In genomic region chr10:102502029-102502336, GRCh38 we compare ENCODE assay signal across 8 cellular contexts. TPM values are rescaled to one million over a fixed set of nuclear protein-coding genes. Genes with fewer than 3 reads are reported as not detected.
A peak's percentile ranks its signal among the peaks of the same experiment; 100 is the strongest.
DNase-seq lines count a peak whose midpoint lies in the region; ATAC-seq and FAIRE-seq lines count a peak whose summit lies in the region.

No MANE protein-coding gene starts in this region.

- peaks cover 4% of the 10 kb centered on the region for H3K4me1 ChIP-seq in mesendoderm (ENCODE audit: control insufficient read depth, low read depth, low read length)

- H3K4me3 ChIP-seq in mesendoderm (ENCODE audit: low read length): peak overlapping the region; percentile 83

- no peak overlapping the region for H2BK5ac ChIP-seq in mesendoderm (ENCODE audit: low read length)

- ATAC-seq in GM21390 (IDR thresholded peaks at IDR 0.05; ENCODE audit: unreplicated experiment): peak; percentile 68

- H3K9ac ChIP-seq in mesendoderm (ENCODE audit: low read length): peak overlapping the region; percentile 93

- no peak overlapping the region for H3K27ac ChIP-seq in mesendoderm (ENCODE audit: low read depth, low read length)

- no peak overlapping the region for H4K5ac ChIP-seq in mesendoderm (ENCODE audit: low read length)

- peaks cover 38% of the 10 kb centered on the region for H3K79me2 ChIP-seq in mesendoderm (ENCODE audit: control insufficient read depth, insufficient read depth, low read length)

- no peak overlapping the region for H3K18ac ChIP-seq in mesendoderm (ENCODE audit: low read length)

- H2BK120ac ChIP-seq in mesendoderm (ENCODE audit: low read depth, low read length): no peak overlapping the region

- H2BK15ac ChIP-seq in mesendoderm (replicated peaks; ENCODE audit: low read depth): no peak overlapping the region

- no peak overlapping the region for H3K4me2 ChIP-seq in mesendoderm (ENCODE audit: low read length)

- H4K8ac ChIP-seq in mesendoderm (ENCODE audit: low read depth, low read length): no peak overlapping the region

- FAIRE-seq in HTR-8/SVneo (lab: Jason Lieb, UNC) (peak; percentile 81), endometrium (lab: Jason Lieb, UNC) (peak; percentile 96)

- no peak overlapping the region for H3K4ac ChIP-seq in mesendoderm (ENCODE audit: low read depth, low read length)

- no peaks in the 10 kb centered on the region for H3K36me3 ChIP-seq in mesendoderm (ENCODE audit: control insufficient read depth, insufficient read depth, low read length)

- no peaks in the 10 kb centered on the region for H3K27me3 ChIP-seq in mesendoderm (ENCODE audit: insufficient read depth, low read length, poor library complexity)

- peak overlapping the region; percentile 95 for H3K56ac ChIP-seq in mesendoderm (ENCODE audit: low read length)

- no peak overlapping the region for H2AK5ac ChIP-seq in mesendoderm (ENCODE audit: low read length)

- WGBS in mesendoderm (ENCODE audit: extremely low coverage, insufficient coverage, low lambda C conversion rate): no CpG with 5 or more reads among the region's 19 CpGs

- H3K23ac ChIP-seq in mesendoderm (ENCODE audit: low read length): no peak overlapping the region

- peaks cover 20% of the 10 kb centered on the region for H3K79me1 ChIP-seq in mesendoderm (ENCODE audit: low read length)

- peak; percentile 90 for DNase-seq in COR-L47 (lab: John Stamatoyannopoulos, UW)
- DNase-seq in HTR-8/SVneo (ENCODE audit: insufficient read length, low spot score): peak; percentile 98
- peak; percentile 98 to 99 for DNase-seq in NOMO-1 (lab: John Stamatoyannopoulos, UW; ENCODE audit: unreplicated experiment in 2 of 2)
- peak; percentile 97 for DNase-seq in activated CD8-positive, alpha-beta memory T cell treated with anti-CD3 and anti-CD28 coated beads, Interleukin-2, amount 50 U/mL, for 1 hour (ENCODE audit: extremely low read depth)
- DNase-seq in mesendoderm: peak; percentile 99
- DNase-seq in stimulated activated CD8-positive, alpha-beta memory T cell treated with anti-CD3 and anti-CD28 coated beads, Interleukin-12 subunit alpha, Interleukin-12 subunit beta, amount 100 ng/mL, for 4 hours (ENCODE audit: low read depth): peak; percentile 94

RNA-seq across cellular contexts. Expression of gene ACTR1A, which starts 0.5 kb away (rescaled TPM):
- polyA plus RNA-seq in mesendoderm (2013, experiment 1 of 2): 47.3 TPM
- polyA plus RNA-seq in mesendoderm (2013, experiment 2 of 2): 49.0 TPM

RNA-seq across cellular contexts. Expression of gene SUFU, which starts 1.8 kb away (rescaled TPM):
- 5.3 TPM for polyA plus RNA-seq in mesendoderm (2013, experiment 1 of 2)
- polyA plus RNA-seq in mesendoderm (2013, experiment 2 of 2): 4.8 TPM

RNA-seq across cellular contexts. Expression of gene C10orf95, which starts 50.6 kb away (rescaled TPM):
- polyA plus RNA-seq in mesendoderm (2013, experiment 1 of 2): 0.24 TPM
- 0.21 TPM for polyA plus RNA-seq in mesendoderm (2013, experiment 2 of 2)
